Comparison of ENCODE assay signal across 17 cellular contexts in the genomic region with DNA sequence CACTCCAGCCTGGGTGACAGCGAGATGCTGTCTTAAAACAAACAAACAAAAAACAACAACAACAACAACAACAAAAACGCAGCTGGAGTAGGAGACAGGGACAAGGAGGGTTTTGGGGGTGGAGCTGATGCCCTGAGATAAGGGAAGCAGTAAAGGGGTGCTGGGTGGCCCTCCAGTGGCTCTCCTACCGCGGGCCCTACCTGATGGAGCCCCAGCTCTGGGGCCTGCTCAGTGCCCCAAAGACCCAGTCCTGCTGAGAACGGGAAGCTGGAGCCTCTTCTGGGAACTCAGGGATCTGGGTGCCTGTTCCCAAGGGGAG. TPM values are rescaled to one million over a fixed set of nuclear protein-coding genes. Genes with fewer than 3 reads are reported as not detected.
DNase-seq lines count a peak whose midpoint lies in the region; ATAC-seq and TF ChIP-seq lines count a peak whose summit lies in the region.
"Had no signal": no experiment of that assay in that cellular context is flagged by ENCODE, and none has a peak within 500 bp of the region (broad histone marks: within the 10 kb centered on the region; RNA-seq: fewer than 3 reads in every experiment).

No MANE protein-coding gene starts in this region.

- peaks cover 33% of the 10 kb centered on the region for H3K27me3 Mint-ChIP-seq in activated CD8-positive, alpha-beta T cell treated with anti-CD3 and anti-CD28 coated beads for 36 hours
- H3K27me3 Mint-ChIP-seq in activated CD8-positive, alpha-beta T cell treated with anti-CD3 and anti-CD28 coated beads, Interleukin-2, amount 10 ng/mL, durations not matched to agents 7 days and 5 days (ENCODE audit: low read depth): peaks cover 52% of the 10 kb centered on the region
- peaks cover 97% of the 10 kb centered on the region for H3K27me3 Mint-ChIP-seq in mesothelial cell of epicardium (ENCODE audit: low read depth)

- DNase-seq in activated CD8-positive, alpha-beta T cell treated with anti-CD3 and anti-CD28 coated beads for 36 hours: no peak
- DNase-seq in activated CD8-positive, alpha-beta T cell treated with anti-CD3 and anti-CD28 coated beads, Interleukin-2, amount 10 ng/mL, durations not matched to agents 7 days and 5 days: no peak
- DNase-seq in dorsolateral prefrontal cortex (no peak), mesothelial cell of epicardium (ENCODE audit: low spot score in 2 of 2, unreplicated experiment in 2 of 2) (no peak), NOMO-1 (lab: John Stamatoyannopoulos, UW; ENCODE audit: unreplicated experiment in 2 of 2) (no peak), CD1c-positive myeloid dendritic cell (ENCODE audit: extremely low spot score) (no peak), right cardiac atrium (no peak)
- DNase-seq: 8988T, DMS153, NCI-H1048 had no signal

- no peak for ATAC-seq in activated CD8-positive, alpha-beta T cell treated with anti-CD3 and anti-CD28 coated beads for 36 hours
- ATAC-seq in activated CD8-positive, alpha-beta T cell treated with anti-CD3 and anti-CD28 coated beads, Interleukin-2, amount 10 ng/mL, durations not matched to agents 7 days and 5 days: no peak
- no peak for ATAC-seq in right cardiac atrium
- ATAC-seq: activated CD4-positive, alpha-beta T cell treated with anti-CD3 and anti-CD28 coated beads for 36 hours had no signal

- H3K27ac ChIP-seq in dorsolateral prefrontal cortex: no peak overlapping the region
- H3K27ac ChIP-seq in subcutaneous abdominal adipose tissue (ENCODE audit: low read depth, low read length): no peak overlapping the region
- no peak overlapping the region for H3K27ac ChIP-seq in right cardiac atrium (ENCODE audit: low read length)
- H3K27ac ChIP-seq: cardiac muscle cell, tibial nerve had no signal

- H3K9me3 ChIP-seq in subcutaneous abdominal adipose tissue (ENCODE audit: control insufficient read depth in 5 of 5, low read length in 5 of 5): no peaks in the 10 kb centered on the region
- H3K9me3 ChIP-seq in right cardiac atrium (ENCODE audit: control insufficient read depth, low read length): no peaks in the 10 kb centered on the region
- H3K9me3 ChIP-seq: tibial nerve had no signal

- WGBS in right cardiac atrium: 30% methylated on average over 5 of the region's 5 CpGs

- no peaks in the 10 kb centered on the region for H3K36me3 ChIP-seq in subcutaneous abdominal adipose tissue (ENCODE audit: control insufficient read depth in 5 of 5, insufficient read depth in 5 of 5, low read length in 5 of 5)
- H3K36me3 ChIP-seq: cardiac muscle cell, tibial nerve had no signal

- H3K9me3 Mint-ChIP-seq in activated CD8-positive, alpha-beta T cell treated with anti-CD3 and anti-CD28 coated beads for 36 hours: no peaks in the 10 kb centered on the region
- no peaks in the 10 kb centered on the region for H3K9me3 Mint-ChIP-seq in activated CD8-positive, alpha-beta T cell treated with anti-CD3 and anti-CD28 coated beads, Interleukin-2, amount 10 ng/mL, durations not matched to agents 7 days and 5 days (ENCODE audit: insufficient read depth)
- no peaks in the 10 kb centered on the region for H3K9me3 Mint-ChIP-seq in mesothelial cell of epicardium
- H3K9me3 Mint-ChIP-seq: activated T-helper 2 cell treated with anti-CD3 and anti-CD28 coated beads, Interferon-gamma antibody, Interleukin-2, Interleukin-4, amounts not matched to agents 10 μg/mL and 5 μg/mL and 100 μg/mL, durations not matched to agents 14 hours and 24 hours and 36 hours had no signal

- H3K27ac Mint-ChIP-seq in activated CD8-positive, alpha-beta T cell treated with anti-CD3 and anti-CD28 coated beads for 36 hours: no peak overlapping the region
- H3K27ac Mint-ChIP-seq in activated CD8-positive, alpha-beta T cell treated with anti-CD3 and anti-CD28 coated beads, Interleukin-2, amount 10 ng/mL, durations not matched to agents 7 days and 5 days: no peak overlapping the region
- H3K27ac Mint-ChIP-seq in mesothelial cell of epicardium: no peak overlapping the region
- H3K27ac Mint-ChIP-seq: activated CD4-positive, alpha-beta T cell treated with anti-CD3 and anti-CD28 coated beads for 36 hours; activated T-helper 2 cell treated with anti-CD3 and anti-CD28 coated beads, Interferon-gamma antibody, Interleukin-2, Interleukin-4, amounts not matched to agents 10 μg/mL and 5 μg/mL and 100 μg/mL, durations not matched to agents 14 hours and 24 hours and 36 hours had no signal

- H3K9ac ChIP-seq in subcutaneous abdominal adipose tissue (ENCODE audit: low read length in 5 of 5): no peak overlapping the region

- H3K4me1 Mint-ChIP-seq in activated CD8-positive, alpha-beta T cell treated with anti-CD3 and anti-CD28 coated beads for 36 hours (ENCODE audit: low read depth): no peaks in the 10 kb centered on the region
- peaks cover 14% of the 10 kb centered on the region for H3K4me1 Mint-ChIP-seq in activated CD8-positive, alpha-beta T cell treated with anti-CD3 and anti-CD28 coated beads, Interleukin-2, amount 10 ng/mL, durations not matched to agents 7 days and 5 days (ENCODE audit: low read depth)
- no peaks in the 10 kb centered on the region for H3K4me1 Mint-ChIP-seq in mesothelial cell of epicardium

- peaks cover 0 to 13% (median 12%) of the 10 kb centered on the region in 5 donors for H3K4me1 ChIP-seq in subcutaneous abdominal adipose tissue (ENCODE audit: control insufficient read depth in 5 of 5, insufficient read depth in 5 of 5, low read length in 5 of 5)
- peaks cover 3% of the 10 kb centered on the region for H3K4me1 ChIP-seq in right cardiac atrium (ENCODE audit: control insufficient read depth, insufficient read depth, low read length)

- no peaks in the 10 kb centered on the region for H3K36me3 Mint-ChIP-seq in activated CD8-positive, alpha-beta T cell treated with anti-CD3 and anti-CD28 coated beads for 36 hours (ENCODE audit: low read depth)
- H3K36me3 Mint-ChIP-seq in activated CD8-positive, alpha-beta T cell treated with anti-CD3 and anti-CD28 coated beads, Interleukin-2, amount 10 ng/mL, durations not matched to agents 7 days and 5 days (ENCODE audit: low read depth): no peaks in the 10 kb centered on the region
- no peaks in the 10 kb centered on the region for H3K36me3 Mint-ChIP-seq in mesothelial cell of epicardium

- CTCF ChIA-PET in activated CD8-positive, alpha-beta T cell treated with anti-CD3 and anti-CD28 coated beads for 36 hours (lab: Charles Lee): interaction anchor here (0.6 to 2.5 kb wide), 7 partner anchors 11 to 73 kb away, joined by 3 to 14 read pairs (median 4); a partner anchor contains a TSS
- CTCF ChIA-PET in activated CD8-positive, alpha-beta T cell treated with anti-CD3 and anti-CD28 coated beads, Interleukin-2, amount 10 ng/mL, durations not matched to agents 7 days and 5 days (lab: Charles Lee): interaction anchor here (1.0 to 1.4 kb wide), 3 partner anchors 11 to 39 kb away, joined by 3 to 9 read pairs (median 3); no protein-coding TSS in a partner anchor

- peak overlapping the region; percentile 41 for H3K4me3 Mint-ChIP-seq in activated CD8-positive, alpha-beta T cell treated with anti-CD3 and anti-CD28 coated beads for 36 hours
- no peak overlapping the region for H3K4me3 Mint-ChIP-seq in activated CD8-positive, alpha-beta T cell treated with anti-CD3 and anti-CD28 coated beads, Interleukin-2, amount 10 ng/mL, durations not matched to agents 7 days and 5 days
- peak overlapping the region; percentile 43 for H3K4me3 Mint-ChIP-seq in mesothelial cell of epicardium
- H3K4me3 Mint-ChIP-seq: activated CD4-positive, alpha-beta T cell treated with anti-CD3 and anti-CD28 coated beads for 36 hours had no signal

- intact Hi-C loops in activated CD8-positive, alpha-beta T cell treated with anti-CD3 and anti-CD28 coated beads for 36 hours (cut with micrococcal nuclease): no loop called here
- intact Hi-C loops in dorsolateral prefrontal cortex (cut with DNase I) (no loop called here), right cardiac atrium (cut with DNase I) (no loop called here)

- TF ChIP-seq CTCF in activated CD8-positive, alpha-beta T cell treated with anti-CD3 and anti-CD28 coated beads for 36 hours (IDR thresholded peaks at IDR 0.05): no peak
- TF ChIP-seq CTCF in dorsolateral prefrontal cortex (IDR thresholded peaks at IDR 0.05 in 54 of 56, conservative IDR thresholded peaks at IDR 0.05 in 2 of 56; ENCODE audit: low read depth in 1 of 56, partially characterized antibody in 56 of 56): no peak
- TF ChIP-seq CTCF in mesothelial cell of epicardium (IDR thresholded peaks at IDR 0.05; ENCODE audit: unreplicated experiment): no peak

- H3K27me3 ChIP-seq in dorsolateral prefrontal cortex (peaks cover 0 to 26% (median 0%) of the 10 kb centered on the region in 45 donors), subcutaneous abdominal adipose tissue (ENCODE audit: control insufficient read depth in 5 of 5, insufficient read depth in 4 of 5, low read length in 5 of 5) (peaks cover 18 to 49% (median 45%) of the 10 kb centered on the region in 5 donors), right cardiac atrium (ENCODE audit: control insufficient read depth, insufficient read depth) (no peaks in the 10 kb centered on the region)

- POLR2A ChIA-PET in activated CD8-positive, alpha-beta T cell treated with anti-CD3 and anti-CD28 coated beads for 36 hours (lab: Charles Lee): interaction anchor here (1.7 kb wide), 1 partner anchor 9 kb away, joined by 5 read pairs; no protein-coding TSS in a partner anchor
- POLR2A ChIA-PET in activated CD8-positive, alpha-beta T cell treated with anti-CD3 and anti-CD28 coated beads, Interleukin-2, amount 10 ng/mL, durations not matched to agents 7 days and 5 days (lab: Charles Lee): no interaction called here

- H3K4me3 ChIP-seq in dorsolateral prefrontal cortex (peak overlapping the region in 54 of 59 donors; percentile 36 to 72 (median 60)), subcutaneous abdominal adipose tissue (ENCODE audit: low read depth in 1 of 5, low read length in 5 of 5) (peak overlapping the region in 3 of 5 donors; percentile 56 to 62 (median 57)), right cardiac atrium (ENCODE audit: low read length) (no peak overlapping the region)

RNA-seq across cellular contexts. Expression of a gene that starts 21.3 kb away (rescaled TPM):
- total RNA-seq in activated CD8-positive, alpha-beta T cell treated with anti-CD3 and anti-CD28 coated beads for 36 hours: 1 to 10 TPM; 1.7 to 2.4 TPM
- under 1 TPM; 0.68 to 0.78 TPM for total RNA-seq in activated CD8-positive, alpha-beta T cell treated with anti-CD3 and anti-CD28 coated beads, Interleukin-2, amount 10 ng/mL, durations not matched to agents 7 days and 5 days
- total RNA-seq in dorsolateral prefrontal cortex: 1 to 10 TPM in 91 of 120 experiments, under 1 TPM in 27, not detected in 2; 0.22 to 4.0 (median 1.6) TPM
- total RNA-seq in mesothelial cell of epicardium: 0.42 to 0.88 TPM (median 0.82 TPM) in 3 replicates
- 1 to 10 TPM; 1.2 to 4.0 (median 2.3) TPM for total RNA-seq in right cardiac atrium
- 1.8 TPM for polyA plus RNA-seq in right cardiac atrium

RNA-seq across cellular contexts. Expression of a gene that starts 29.4 kb away (rescaled TPM):
- total RNA-seq in activated CD8-positive, alpha-beta T cell treated with anti-CD3 and anti-CD28 coated beads for 36 hours: under 1 TPM in 1 of 2 experiments, not detected in 1; 0.29 TPM
- total RNA-seq in activated CD8-positive, alpha-beta T cell treated with anti-CD3 and anti-CD28 coated beads, Interleukin-2, amount 10 ng/mL, durations not matched to agents 7 days and 5 days: not detected
- total RNA-seq in dorsolateral prefrontal cortex (1 to 10 TPM in 2 of 120 experiments, under 1 TPM in 7, not detected in 111; 0.29 to 1.1 (median 0.59) TPM), mesothelial cell of epicardium (not detected in 3 replicates), right cardiac atrium (not detected)
- polyA plus RNA-seq in right cardiac atrium: not detected
- total RNA-seq: activated CD4-positive, alpha-beta T cell treated with anti-CD3 and anti-CD28 coated beads for 36 hours; cardiac muscle cell; esophagus mucosa; mononuclear cell had no signal
- polyA plus RNA-seq: cardiac muscle cell had no signal

RNA-seq across cellular contexts. Expression of a gene that starts 31.6 kb away (rescaled TPM):
- 10 to 100 TPM; 26.1 to 28.5 TPM for total RNA-seq in activated CD8-positive, alpha-beta T cell treated with anti-CD3 and anti-CD28 coated beads for 36 hours
- total RNA-seq in activated CD8-positive, alpha-beta T cell treated with anti-CD3 and anti-CD28 coated beads, Interleukin-2, amount 10 ng/mL, durations not matched to agents 7 days and 5 days: 10 to 100 TPM; 24.3 to 26.0 TPM
- 10 to 100 TPM; 13.5 to 26.7 (median 19.9) TPM for total RNA-seq in dorsolateral prefrontal cortex
- total RNA-seq in mesothelial cell of epicardium: 34.2 to 36.4 TPM (median 35.8 TPM) in 3 replicates
- total RNA-seq in right cardiac atrium: 10 to 100 TPM; 13.7 to 21.1 (median 19.3) TPM
- 19.8 TPM for polyA plus RNA-seq in right cardiac atrium

RNA-seq across cellular contexts. Expression of a gene that starts 40.9 kb away (rescaled TPM):
- total RNA-seq in activated CD8-positive, alpha-beta T cell treated with anti-CD3 and anti-CD28 coated beads for 36 hours: not detected
- not detected for total RNA-seq in activated CD8-positive, alpha-beta T cell treated with anti-CD3 and anti-CD28 coated beads, Interleukin-2, amount 10 ng/mL, durations not matched to agents 7 days and 5 days
- total RNA-seq in dorsolateral prefrontal cortex (not detected), mesothelial cell of epicardium (not detected in 3 replicates), right cardiac atrium (not detected)
- polyA plus RNA-seq in right cardiac atrium: not detected
- total RNA-seq: activated CD4-positive, alpha-beta T cell treated with anti-CD3 and anti-CD28 coated beads for 36 hours; activated T-helper 2 cell treated with anti-CD3 and anti-CD28 coated beads, Interferon-gamma antibody, Interleukin-2, Interleukin-4, amounts not matched to agents 10 μg/mL and 5 μg/mL and 100 μg/mL, durations not matched to agents 14 hours and 24 hours and 36 hours; cardiac muscle cell; esophagus mucosa; mononuclear cell; tibial nerve had no signal
- polyA plus RNA-seq: cardiac muscle cell had no signal
